8 cellular contexts compared by ENCODE assay signal in the genomic region with DNA sequence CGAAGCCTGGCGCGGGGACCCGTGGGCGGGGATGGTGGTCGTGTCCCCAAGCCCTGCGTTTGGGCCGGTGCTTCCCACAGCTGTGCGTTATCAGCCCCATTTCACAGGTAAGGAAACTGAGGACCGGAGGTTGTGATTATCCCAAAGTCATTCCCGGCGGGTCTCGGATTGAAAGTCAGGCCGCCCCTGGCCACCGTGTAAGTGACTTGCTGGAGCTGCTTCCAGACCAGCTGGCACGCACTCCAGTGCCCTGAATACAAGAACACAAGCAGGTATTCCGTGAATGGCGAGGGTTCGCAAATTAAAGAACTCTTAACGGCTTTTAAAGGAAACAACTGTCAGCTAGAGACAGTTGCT. TPM values are rescaled to one million over a fixed set of nuclear protein-coding genes. Genes with fewer than 3 reads are reported as not detected.
DNase-seq lines count a peak whose midpoint lies in the region; ATAC-seq, FAIRE-seq and TF ChIP-seq lines count a peak whose summit lies in the region.

No MANE protein-coding gene starts in this region.

- H3K9me3 ChIP-seq in DND-41 (ENCODE audit: insufficient read depth, low read length, severe bottlenecking) = no peaks in the 10 kb centered on the region
- H3K9me3 ChIP-seq in Karpas-422 (ENCODE audit: low read length) = no peaks in the 10 kb centered on the region
- no peaks in the 10 kb centered on the region for H3K9me3 ChIP-seq in breast epithelium
- no peaks in the 10 kb centered on the region for H3K9me3 ChIP-seq in HepG2 (ENCODE audit: low read length)
- H3K9me3 ChIP-seq in thoracic aorta = no peaks in the 10 kb centered on the region

- WGBS in HepG2 (ENCODE audit: low lambda C conversion rate) = 0% methylated on average over 6 of the region's 20 CpGs

- peaks cover 15% of the 10 kb centered on the region for H3K36me3 ChIP-seq in DND-41 (ENCODE audit: insufficient read depth, low read length)
- no peaks in the 10 kb centered on the region; the same call in 1 of the 2 replicates for H3K36me3 ChIP-seq in Karpas-422 (ENCODE audit: insufficient read depth, low read length)
- H3K36me3 ChIP-seq in breast epithelium = no peaks in the 10 kb centered on the region
- H3K36me3 ChIP-seq in HepG2 (replicated peaks in 1 of 2; ENCODE audit: control insufficient read depth in 1 of 2, insufficient read depth in 2 of 2, low read length in 2 of 2) = no peaks in the 10 kb centered on the region
- H3K36me3 ChIP-seq in thoracic aorta = no peaks in the 10 kb centered on the region

- intact Hi-C loops in breast epithelium (cut with DNase I; ENCODE audit: low total_unique reads) = no loop called here
- intact Hi-C loops in HepG2 (cut with micrococcal nuclease; ENCODE audit: unreplicated experiment) = loop anchor here (5.0 kb wide), 2 partner anchors 124 to 184 kb away; no protein-coding TSS in a partner anchor

- no peak for TF ChIP-seq RAD21 in HepG2 (CRISPR knock-in tag; IDR thresholded peaks at IDR 0.05)

- in situ Hi-C loops in HepG2 (cut with HindIII; ENCODE audit: extremely low pct_ligation_motif_present, low pct_unique_long_range_greater_than_20kb) = no loop called here

- H3K79me2 ChIP-seq in DND-41 (ENCODE audit: insufficient read depth, low read length) (peaks cover 54% of the 10 kb centered on the region), Karpas-422 (ENCODE audit: low read length) (peaks cover 52% of the 10 kb centered on the region), HepG2 (ENCODE audit: insufficient read depth, low read length) (peaks cover 42% of the 10 kb centered on the region)

- TF ChIP-seq CTCF in DND-41 (IDR thresholded peaks at IDR 0.05; ENCODE audit: borderline replicate concordance, extremely low read depth, low read length, poor library complexity, severe bottlenecking) (no peak), breast epithelium (IDR thresholded peaks at IDR 0.05) (no peak), HepG2 (CRISPR knock-in tag; IDR thresholded peaks at IDR 0.05) (no peak), thoracic aorta (IDR thresholded peaks at IDR 0.05) (no peak)

- POLR2A ChIA-PET in HepG2 (lab: Yijun Ruan, JAX) = interaction anchor here (0.7 to 2.7 kb wide), 12 partner anchors 7 to 185 kb away, joined by 3 to 21 read pairs (median 4); a partner anchor contains a TSS

- H4K20me1 ChIP-seq in DND-41 (ENCODE audit: insufficient read depth, low read length) (no peaks in the 10 kb centered on the region), Karpas-422 (ENCODE audit: insufficient read depth, low read depth, low read length) (no peaks in the 10 kb centered on the region), HepG2 (ENCODE audit: insufficient read depth, low read length) (no peaks in the 10 kb centered on the region)

- no peaks in the 10 kb centered on the region for H3K27me3 ChIP-seq in DND-41 (ENCODE audit: insufficient read depth, low read length, poor library complexity)
- no peaks in the 10 kb centered on the region for H3K27me3 ChIP-seq in Karpas-422 (ENCODE audit: low read length)
- no peaks in the 10 kb centered on the region for H3K27me3 ChIP-seq in breast epithelium
- H3K27me3 ChIP-seq in HepG2 (ENCODE audit: control insufficient read depth in 1 of 2, insufficient read depth in 2 of 2, low read length in 2 of 2) = no peaks in the 10 kb centered on the region; a peak in 1 of 5 replicates
- H3K27me3 ChIP-seq in thoracic aorta (replicated peaks; ENCODE audit: insufficient read depth) = no peaks in the 10 kb centered on the region

- FAIRE-seq in HepG2 (lab: Jason Lieb, UNC) = no peak

- H3K4me3 ChIP-seq in DND-41 (ENCODE audit: low read depth in 1 of 2, low read length in 2 of 2) (peak overlapping the region; percentile 62 to 99), Karpas-422 (ENCODE audit: low read length) (peak overlapping the region; percentile 75), breast epithelium (peak overlapping the region; percentile 96 to 100 (median 98)), HepG2 (replicated peaks in 1 of 3; ENCODE audit: insufficient read depth in 1 of 3, low read depth in 2 of 3, low read length in 3 of 3) (peak overlapping the region; percentile 91 to 98 (median 98)), thoracic aorta (peak overlapping the region; percentile 89)

- no peak for TF ChIP-seq POLR2A in breast epithelium (IDR thresholded peaks at IDR 0.05)
- TF ChIP-seq POLR2A in HepG2 (IDR thresholded peaks at IDR 0.05; ENCODE audit: insufficient read depth in 1 of 2, low read depth in 2 of 2, low read length in 2 of 2) = peak in 1 of 2 experiments; percentile 16; a peak in 1 of 4 replicates

- TF ChIP-seq EP300 in HepG2 (IDR thresholded peaks at IDR 0.05; ENCODE audit: low read depth in 2 of 2, low read length in 2 of 2) (no peak), HepG2 (CRISPR knock-in tag; IDR thresholded peaks at IDR 0.05; ENCODE audit: borderline replicate concordance) (no peak)

- H3K4me2 ChIP-seq in DND-41 (ENCODE audit: insufficient read depth, low read length) (peak overlapping the region; percentile 76), Karpas-422 (ENCODE audit: low read depth, low read length, poor library complexity, severe bottlenecking) (peak overlapping the region; percentile 75), HepG2 (ENCODE audit: low read depth, low read length) (peak overlapping the region; percentile 74)

- peak overlapping the region; percentile 89 for H2AFZ ChIP-seq in DND-41 (ENCODE audit: low read depth, low read length)
- H2AFZ ChIP-seq in Karpas-422 (ENCODE audit: low read length) = peak overlapping the region; percentile 75; the same call in 1 of the 2 replicates
- no peak overlapping the region for H2AFZ ChIP-seq in HepG2 (ENCODE audit: low read length)

- H3K9ac ChIP-seq in DND-41 (ENCODE audit: low read depth, low read length) = peak overlapping the region; percentile 92
- H3K9ac ChIP-seq in Karpas-422 (ENCODE audit: low read length) = peak overlapping the region; percentile 100
- peak overlapping the region; percentile 97 for H3K9ac ChIP-seq in HepG2 (ENCODE audit: insufficient read depth, low read depth, low read length)

- H3K27ac ChIP-seq in DND-41 (ENCODE audit: low read length) (peak overlapping the region; percentile 98), Karpas-422 (ENCODE audit: low read length) (peak overlapping the region; percentile 53; the same call in 1 of the 2 replicates), breast epithelium (peak overlapping the region; percentile 99 to 100), HepG2 (ENCODE audit: extremely low read length, insufficient read depth, low read length) (peak overlapping the region; percentile 95), thoracic aorta (peak overlapping the region; percentile 93 to 96)

- DNase-seq in DND-41 = no peak
- peak; percentile 50 for DNase-seq in Karpas-422
- DNase-seq in breast epithelium (ENCODE audit: low spot score in 2 of 2) = no peak
- no peak for DNase-seq in HepG2 (ENCODE audit: low spot score)
- no peak for DNase-seq in thoracic aorta (ENCODE audit: low spot score)
- no peak for DNase-seq in OCI-M2 (lab: John Stamatoyannopoulos, UW; ENCODE audit: unreplicated experiment)
- no peak for DNase-seq in foreskin melanocyte

- H3K4me1 ChIP-seq in DND-41 (ENCODE audit: insufficient read depth, low read length) (peaks cover 25% of the 10 kb centered on the region), Karpas-422 (ENCODE audit: low read length) (peaks cover 31% of the 10 kb centered on the region), breast epithelium (peaks cover 0 to 4% of the 10 kb centered on the region in 2 donors), HepG2 (ENCODE audit: insufficient read depth, low read length) (peaks cover 54% of the 10 kb centered on the region), thoracic aorta (ENCODE audit: control insufficient read depth in 1 of 2, low read depth in 2 of 2) (peaks cover 15 to 28% of the 10 kb centered on the region in 2 donors)

- CTCF ChIA-PET in HepG2 (lab: Yijun Ruan, JAX; ENCODE audit: low intra/inter-chr PET ratio, low total read pairs) = no interaction called here

- ATAC-seq in DND-41 (ENCODE audit: insufficient read depth, low read depth) (no peak), GM21367 (IDR thresholded peaks at IDR 0.05; ENCODE audit: unreplicated experiment) (peak; percentile 4), HepG2 (peak; percentile 8), thoracic aorta (ENCODE audit: insufficient number of reproducible peaks, low FRiP score, low read depth) (no peak)

- no peaks in the 10 kb centered on the region for H3K9me2 ChIP-seq in Karpas-422 (replicated peaks; ENCODE audit: insufficient read depth, low read length)

- TSS peak; percentile 85 for BruUV-seq in HepG2 (replicated peaks; lab: Mats Ljungman, UMichigan)

RNA-seq across cellular contexts. Expression of a gene that starts 0.7 kb away (rescaled TPM):
- total RNA-seq in Karpas-422 (2014; rRNA removed; shearing (Covaris generic); ENCODE audit: low replicate concordance) = 43.9 and 72.6 TPM in 2 replicates
- total RNA-seq in breast epithelium (10 to 100 TPM; 25.0 to 46.8 (median 29.5) TPM), HepG2 (2016; rRNA removed; fragmentation: Illumina TruSeq; extraction: Trizol) (42.2 and 68.9 TPM in 2 replicates), thoracic aorta (10 to 100 TPM; 14.8 to 27.4 TPM)
- total RNA-seq in HepG2 (2016; cell fraction: cytosol; rRNA removed; fragmentation: Illumina TruSeq; extraction: Trizol; ENCODE audit: low read depth) = 43.5 and 45.3 TPM in 2 replicates
- total RNA-seq in HepG2 (2016; cell fraction: insoluble cytoplasmic fraction; rRNA removed; fragmentation: Illumina TruSeq; extraction: Trizol) = 42.7 and 63.5 TPM in 2 replicates
- 36.0 and 39.2 TPM in 2 replicates for total RNA-seq in HepG2 (2016; cell fraction: membrane; rRNA removed; fragmentation: Illumina TruSeq; extraction: Trizol)
- total RNA-seq in HepG2 (2016; cell fraction: nucleus; rRNA removed; fragmentation: Illumina TruSeq; extraction: Trizol) = 47.7 and 50.6 TPM in 2 replicates
- polyA plus RNA-seq in HepG2 (2011; rRNA removed) = 13.9 and 17.5 TPM in 2 replicates
- 10.9 and 15.5 TPM in 2 replicates for polyA plus RNA-seq in HepG2 (2011; cell fraction: cytosol; rRNA removed)
- 8.0 and 12.0 TPM in 2 replicates for polyA plus RNA-seq in HepG2 (2011; cell fraction: nucleus; rRNA removed)
- 18.8 and 23.6 TPM in 2 replicates for polyA plus RNA-seq in HepG2 (2012)
- 1.3 and 1.5 TPM in 2 replicates for polyA plus RNA-seq in HepG2 (2016; cell fraction: cytosol; fragmentation: Illumina TruSeq; extraction: Trizol; ENCODE audit: low read depth)
- 40.1 and 45.1 TPM in 2 replicates for polyA plus RNA-seq in HepG2 (2016; cell fraction: insoluble cytoplasmic fraction; fragmentation: Illumina TruSeq; extraction: Trizol; ENCODE audit: low read depth)
- 5.8 and 7.3 TPM in 2 replicates for polyA plus RNA-seq in HepG2 (2016; cell fraction: membrane; fragmentation: Illumina TruSeq; extraction: Trizol; ENCODE audit: low read depth)
- 24.1 and 26.2 TPM in 2 replicates for polyA plus RNA-seq in HepG2 (2016; cell fraction: nucleus; fragmentation: Illumina TruSeq; extraction: Trizol; ENCODE audit: insufficient read depth, low read depth)
- polyA minus RNA-seq in HepG2 (2011; rRNA and poly(A)+ RNA removed; ENCODE audit: low replicate concordance) = 30.6 and 37.0 TPM in 2 replicates
- 46.1 and 56.6 TPM in 2 replicates for polyA minus RNA-seq in HepG2 (2011; cell fraction: cytosol; rRNA and poly(A)+ RNA removed)
- 54.5 and 71.6 TPM in 2 replicates for polyA minus RNA-seq in HepG2 (2011; cell fraction: nucleus; rRNA and poly(A)+ RNA removed)

RNA-seq across cellular contexts. Expression of a gene that starts 46.5 kb away (rescaled TPM):
- total RNA-seq in Karpas-422 (2014; rRNA removed; shearing (Covaris generic); ENCODE audit: low replicate concordance) = 105 and 108 TPM in 2 replicates
- total RNA-seq in breast epithelium (100 to 1,000 TPM in 2 of 3 donors, 10 to 100 TPM in 1; 72.2 to 120 (median 119) TPM), HepG2 (2016; rRNA removed; fragmentation: Illumina TruSeq; extraction: Trizol) (91.6 and 108 TPM in 2 replicates), thoracic aorta (10 to 100 TPM; 64.0 to 81.1 TPM)
- 46.8 and 47.9 TPM in 2 replicates for total RNA-seq in HepG2 (2016; cell fraction: cytosol; rRNA removed; fragmentation: Illumina TruSeq; extraction: Trizol; ENCODE audit: low read depth)
- total RNA-seq in HepG2 (2016; cell fraction: insoluble cytoplasmic fraction; rRNA removed; fragmentation: Illumina TruSeq; extraction: Trizol) = 95.7 and 113 TPM in 2 replicates
- 58.2 and 62.5 TPM in 2 replicates for total RNA-seq in HepG2 (2016; cell fraction: membrane; rRNA removed; fragmentation: Illumina TruSeq; extraction: Trizol)
- 79.6 and 84.1 TPM in 2 replicates for total RNA-seq in HepG2 (2016; cell fraction: nucleus; rRNA removed; fragmentation: Illumina TruSeq; extraction: Trizol)
- polyA plus RNA-seq in HepG2 (2011; rRNA removed) = 47.0 and 61.1 TPM in 2 replicates
- 26.3 and 29.5 TPM in 2 replicates for polyA plus RNA-seq in HepG2 (2011; cell fraction: cytosol; rRNA removed)
- 120 and 126 TPM in 2 replicates for polyA plus RNA-seq in HepG2 (2011; cell fraction: nucleus; rRNA removed)
- polyA plus RNA-seq in HepG2 (2012) = 42.3 and 49.9 TPM in 2 replicates
- polyA plus RNA-seq in HepG2 (2016; cell fraction: cytosol; fragmentation: Illumina TruSeq; extraction: Trizol; ENCODE audit: low read depth) = 42.9 and 45.9 TPM in 2 replicates
- polyA plus RNA-seq in HepG2 (2016; cell fraction: insoluble cytoplasmic fraction; fragmentation: Illumina TruSeq; extraction: Trizol; ENCODE audit: low read depth) = 98.9 and 108 TPM in 2 replicates
- 44.9 and 47.4 TPM in 2 replicates for polyA plus RNA-seq in HepG2 (2016; cell fraction: membrane; fragmentation: Illumina TruSeq; extraction: Trizol; ENCODE audit: low read depth)
- polyA plus RNA-seq in HepG2 (2016; cell fraction: nucleus; fragmentation: Illumina TruSeq; extraction: Trizol; ENCODE audit: insufficient read depth, low read depth) = 142 and 151 TPM in 2 replicates
- 11.7 and 12.0 TPM in 2 replicates for polyA minus RNA-seq in HepG2 (2011; rRNA and poly(A)+ RNA removed; ENCODE audit: low replicate concordance)
- 11.8 and 18.0 TPM in 2 replicates for polyA minus RNA-seq in HepG2 (2011; cell fraction: cytosol; rRNA and poly(A)+ RNA removed)
- 56.8 and 59.3 TPM in 2 replicates for polyA minus RNA-seq in HepG2 (2011; cell fraction: nucleus; rRNA and poly(A)+ RNA removed)

Comparison
In these comparisons a context has a peak if more than half of its experiments do, and no peak if none do; other contexts are left out.
1. ATAC-seq: peak in GM21367 (single experiment) and HepG2 (single experiment); none in DND-41 (single experiment) and thoracic aorta (single experiment).
2. Peak in every context shown above with its lines, with median percentiles within 50 percentile points of each other: H3K27ac ChIP-seq, H3K4me2 ChIP-seq, H3K4me3 ChIP-seq and H3K9ac ChIP-seq.